ENCODE assay signal across 23 cellular contexts in the genomic region with DNA sequence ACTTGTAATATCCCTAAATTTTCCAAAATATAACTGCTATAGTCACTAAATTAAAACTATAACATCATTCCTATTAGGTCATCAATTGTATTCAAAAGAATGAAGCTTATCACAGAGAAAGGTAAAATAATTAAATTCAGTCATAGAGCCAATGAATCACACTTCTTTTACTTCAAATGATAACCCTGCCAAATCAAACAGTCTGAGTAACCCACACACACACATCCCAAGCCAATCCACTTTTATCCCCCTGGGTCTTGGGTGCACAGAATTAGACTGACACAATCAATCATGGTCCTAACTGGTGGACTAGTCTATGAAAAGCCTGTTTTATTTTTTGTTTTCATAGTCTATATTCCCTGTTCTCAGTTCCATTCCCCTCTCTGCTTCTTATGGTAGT. TPM values are rescaled to one million over a fixed set of nuclear protein-coding genes. Genes with fewer than 3 reads are reported as not detected.
DNase-seq lines count a peak whose midpoint lies in the region; FAIRE-seq and TF ChIP-seq lines count a peak whose summit lies in the region.
"Had no signal": no experiment of that assay in that cellular context is flagged by ENCODE, and none has a peak within 500 bp of the region (broad histone marks: within the 10 kb centered on the region; RNA-seq: fewer than 3 reads in every experiment).

No MANE protein-coding gene starts in this region.

- in situ Hi-C loops in HAP-1 (cut with MboI; ENCODE audit: low sequenced_read_pairs) = no loop called here

- H3K4me1 ChIP-seq in endothelial cell of umbilical vein (ENCODE audit: control insufficient read depth, extremely low read depth, insufficient read depth, low read length) (peaks cover 17% of the 10 kb centered on the region), HAP-1 (peaks cover 2% of the 10 kb centered on the region; the same call in 1 of the 2 replicates), trophoblast cell (ENCODE audit: control insufficient read depth in 1 of 2, insufficient read depth in 2 of 2, low read length in 2 of 2) (peaks cover 0 to 2% of the 10 kb centered on the region in 2 experiments)

- POLR2A ChIA-PET in endothelial cell of umbilical vein (lab: Charles Lee) = no interaction called here

- H2BK120ac ChIP-seq in trophoblast cell (ENCODE audit: insufficient read depth, low read length, poor library complexity) = no peak overlapping the region

- FAIRE-seq in endothelial cell of umbilical vein (lab: Jason Lieb, UNC) = no peak
- FAIRE-seq: A549, GM12878 had no signal

- H3K36me3 ChIP-seq in MG63 (no peaks in the 10 kb centered on the region), endothelial cell of umbilical vein (ENCODE audit: control insufficient read depth in 2 of 2, extremely low read depth in 1 of 2, insufficient read depth in 2 of 2, low read length in 2 of 2) (no peaks in the 10 kb centered on the region), HAP-1 (replicated peaks) (no peaks in the 10 kb centered on the region), trophoblast cell (ENCODE audit: control insufficient read depth in 1 of 2, insufficient read depth in 2 of 2, low read length in 2 of 2) (no peaks in the 10 kb centered on the region)
- H3K36me3 ChIP-seq: SJCRH30 had no signal

- H4K91ac ChIP-seq in trophoblast cell (ENCODE audit: low read depth, low read length) = no peak overlapping the region

- H3K27ac ChIP-seq in 22Rv1 (0 out of 2 replicates have a peak overlapping the region, but pooled peaks have one; percentile 7), endothelial cell of umbilical vein (ENCODE audit: insufficient read depth, low read depth, low read length) (peak overlapping the region; percentile 80), trophoblast cell (ENCODE audit: low read depth, low read length) (no peak overlapping the region)
- H3K27ac ChIP-seq: A549, SJCRH30 had no signal

- no peaks in the 10 kb centered on the region for H3K79me1 ChIP-seq in trophoblast cell (ENCODE audit: low read length)

- H3K27me3 ChIP-seq in MG63 (no peaks in the 10 kb centered on the region), endothelial cell of umbilical vein (ENCODE audit: control insufficient read depth in 2 of 2, insufficient read depth in 2 of 2, low read length in 2 of 2) (no peaks in the 10 kb centered on the region), HAP-1 (ENCODE audit: low read depth) (no peaks in the 10 kb centered on the region), trophoblast cell (ENCODE audit: insufficient read depth, low read length) (no peaks in the 10 kb centered on the region)
- H3K27me3 ChIP-seq: SJCRH30 had no signal

- H3K4me3 ChIP-seq in MG63 (no peak overlapping the region), endothelial cell of umbilical vein (replicated peaks in 1 of 3; ENCODE audit: insufficient read depth in 1 of 3, low read depth in 1 of 3, low read length in 3 of 3) (no peak overlapping the region), HAP-1 (no peak overlapping the region), trophoblast cell (ENCODE audit: low read depth, low read length) (no peak overlapping the region)
- H3K4me3 ChIP-seq: A549, GM12878, SJCRH30 had no signal

- CTCF ChIA-PET in endothelial cell of umbilical vein (lab: Charles Lee) = interaction anchor here (0.8 to 9.4 kb wide), 3 partner anchors 27 to 118 kb away, joined by 3 to 197 read pairs (median 8); no protein-coding TSS in a partner anchor

- no peak for TF ChIP-seq POLR2A in endothelial cell of umbilical vein (IDR thresholded peaks at IDR 0.05; ENCODE audit: low read depth, low read length)

- H3K79me2 ChIP-seq in endothelial cell of umbilical vein (ENCODE audit: control insufficient read depth, insufficient read depth, low read length) (no peaks in the 10 kb centered on the region), trophoblast cell (ENCODE audit: control insufficient read depth, insufficient read depth, low read length, poor library complexity) (no peaks in the 10 kb centered on the region)

- H3K4ac ChIP-seq in trophoblast cell (ENCODE audit: low read depth, low read length) = no peak overlapping the region

- H2AK5ac ChIP-seq in trophoblast cell (ENCODE audit: low read length) = no peak overlapping the region

- intact Hi-C loops in endothelial cell of umbilical vein (cut with micrococcal nuclease) = no loop called here

- no peak overlapping the region for H3K23ac ChIP-seq in trophoblast cell (ENCODE audit: low read length)

- H3K9ac ChIP-seq in endothelial cell of umbilical vein (replicated peaks; ENCODE audit: extremely low read depth, insufficient read depth, low read length) (no peak overlapping the region), trophoblast cell (ENCODE audit: low read length) (no peak overlapping the region)

- H4K8ac ChIP-seq in trophoblast cell (ENCODE audit: low read depth, low read length) = no peak overlapping the region

- H4K12ac ChIP-seq in trophoblast cell (ENCODE audit: low read depth, low read length) = no peak overlapping the region

- no TSS peak for BruUV-seq in endothelial cell of umbilical vein (replicated peaks; lab: Mats Ljungman, UMichigan)

- H4K20me1 ChIP-seq in endothelial cell of umbilical vein (replicated peaks; ENCODE audit: control insufficient read depth, extremely low read depth, insufficient read depth, low read length) = no peaks in the 10 kb centered on the region

- H3K18ac ChIP-seq in trophoblast cell (ENCODE audit: low read length) = no peak overlapping the region

- no peaks in the 10 kb centered on the region for H3K9me1 ChIP-seq in endothelial cell of umbilical vein (replicated peaks; ENCODE audit: control insufficient read depth, extremely low read depth, insufficient read depth, low read length)

- H2BK12ac ChIP-seq in trophoblast cell (ENCODE audit: low read length) = no peak overlapping the region

- no peak overlapping the region for H2BK5ac ChIP-seq in trophoblast cell (ENCODE audit: low read depth, low read length, poor library complexity)

- H2AFZ ChIP-seq in endothelial cell of umbilical vein (ENCODE audit: low read depth, low read length) (no peak overlapping the region), trophoblast cell (ENCODE audit: insufficient read depth, low read length, poor library complexity) (no peak overlapping the region)

- no peak overlapping the region for H3K14ac ChIP-seq in trophoblast cell (ENCODE audit: low read length)

- dilution Hi-C loops in endothelial cell of umbilical vein (cut with MboI; ENCODE audit: extremely low pct_ligation_motif_present, low sequenced_read_pairs) = no loop called here

- H3K9me3 ChIP-seq in MG63 (no peaks in the 10 kb centered on the region), endothelial cell of umbilical vein (replicated peaks; ENCODE audit: control insufficient read depth, insufficient read depth, low read length) (no peaks in the 10 kb centered on the region), HAP-1 (no peaks in the 10 kb centered on the region), trophoblast cell (ENCODE audit: insufficient read depth, low read depth, low read length) (no peaks in the 10 kb centered on the region)
- H3K9me3 ChIP-seq: A549, SJCRH30 had no signal

- DNase-seq in MG63 (peak; percentile 14), astrocyte of the hippocampus (ENCODE audit: low read depth, low spot score) (peak; percentile 54), endothelial cell of umbilical vein (ENCODE audit: low read depth, low spot score) (peak; percentile 84), HAP-1 (ENCODE audit: low spot score in 2 of 2) (no peak), trophoblast cell (no peak)
- no peak for DNase-seq in effector CD4-positive, alpha-beta T cell
- DNase-seq: CD4-positive, CD25-positive, alpha-beta regulatory T cell; COR-L47; DMS79 treated with DMSO at 0.1 percent for 48 hours; H7; Kasumi-1; NCI-H1092; NCI-H1436; NCI-H187 treated with DMSO at 0.1 percent for 48 hours; NCI-H2227 treated with DMSO at 0.1 percent for 48 hours; NCI-H510A; NCI-H748 treated with DMSO at 0.1 percent for 48 hours; NK-92 treated with Interleukin-12 subunit alpha and Interleukin-12 subunit beta, amount 100 ng/mL, for 24 hours; SJCRH30 had no signal

- TF ChIP-seq CTCF in 22Rv1 (IDR thresholded peaks at IDR 0.05) (no peak), endothelial cell of umbilical vein (IDR thresholded peaks at IDR 0.05; ENCODE audit: extremely low read depth in 1 of 2, insufficient read depth in 1 of 2, low read depth in 1 of 2, low read length in 2 of 2) (no peak)

- H3K4me2 ChIP-seq in endothelial cell of umbilical vein (ENCODE audit: insufficient read depth, low read length) (peak overlapping the region; percentile 30), trophoblast cell (ENCODE audit: low read length) (no peak overlapping the region)
- H3K4me2 ChIP-seq: A549 had no signal

TF ChIP-seq in endothelial cell of umbilical vein, 7 proteins besides CTCF, POLR2A, EP300 and RAD21:
- TF ChIP-seq GATA2 (IDR thresholded peaks at IDR 0.05; ENCODE audit: insufficient read depth, insufficient read length, low read depth, low read length) (no peak), JUN (IDR thresholded peaks at IDR 0.05; ENCODE audit: borderline replicate concordance, insufficient read depth, insufficient read length, low read depth) (peak; percentile 53)

RNA-seq across cellular contexts. Expression of gene CTNNA3, which starts 25.6 kb away (rescaled TPM):
- total RNA-seq in MG63 (2014; rRNA removed; shearing (Covaris generic); ENCODE audit: low replicate concordance) = 1.1 TPM in 1 of 2 replicates, not detected in the other
- not detected in 2 replicates for total RNA-seq in endothelial cell of umbilical vein
- polyA plus RNA-seq in endothelial cell of umbilical vein = not detected in 2 replicates
- polyA plus RNA-seq in endothelial cell of umbilical vein (2011; cell fraction: cytosol; rRNA removed) = not detected in 2 replicates
- polyA plus RNA-seq in endothelial cell of umbilical vein (2011; cell fraction: nucleus; rRNA removed) = not detected in 2 replicates
- polyA plus RNA-seq in endothelial cell of umbilical vein (2012) = not detected in 2 replicates
- 0.08 TPM in 1 of 2 replicates, not detected in the other for polyA minus RNA-seq in endothelial cell of umbilical vein
- not detected for polyA minus RNA-seq in endothelial cell of umbilical vein (2011; cell fraction: cytosol; rRNA and poly(A)+ RNA removed)
- polyA minus RNA-seq in endothelial cell of umbilical vein (2011; cell fraction: nucleus; rRNA and poly(A)+ RNA removed) = not detected in 2 replicates
- polyA plus RNA-seq in trophoblast cell (2013) = 4.0 and 4.8 TPM in 2 replicates
- total RNA-seq: CD4-positive, CD25-positive, alpha-beta regulatory T cell had no signal
- polyA plus RNA-seq: A549; BJ; CD4-positive, CD25-positive, alpha-beta regulatory T cell had no signal

Comparison
In these comparisons a context has a peak if more than half of its experiments do, and no peak if none do; other contexts are left out.
1. DNase-seq: peak in MG63 (single experiment), astrocyte of the hippocampus (single experiment) and endothelial cell of umbilical vein (single experiment); none in HAP-1 (0 of 2), effector CD4-positive, alpha-beta T cell (single experiment) and trophoblast cell (0 of 2).